16 cellular contexts compared by ENCODE assay signal in the genomic region with DNA sequence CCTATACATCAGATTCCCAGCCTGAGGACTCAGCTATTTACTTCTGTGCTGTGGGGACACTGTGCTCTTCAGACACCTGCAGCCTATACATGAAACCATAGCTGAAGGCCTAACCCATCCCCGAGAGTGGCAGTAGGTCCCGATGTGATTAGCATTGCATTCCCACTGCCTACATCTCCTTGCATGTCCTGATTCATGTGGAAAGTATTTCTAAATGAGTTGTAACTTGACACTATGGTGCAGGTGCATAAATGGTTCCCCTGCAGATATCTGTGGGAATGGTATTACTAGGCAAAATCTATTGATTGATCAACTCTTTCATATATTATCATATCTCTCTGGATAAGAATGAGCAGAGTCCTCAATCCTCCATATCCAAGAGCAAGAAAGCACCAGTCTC.
DNase-seq lines count a peak whose midpoint lies in the region; ATAC-seq and TF ChIP-seq lines count a peak whose summit lies in the region.
"Had no signal": no experiment of that assay in that cellular context is flagged by ENCODE, and none has a peak within 500 bp of the region (broad histone marks: within the 10 kb centered on the region; RNA-seq: fewer than 3 reads in every experiment).

No MANE protein-coding gene starts in this region.

- H3K36me3 ChIP-seq in GM23338 (ENCODE audit: insufficient read depth) = no peaks in the 10 kb centered on the region
- no peaks in the 10 kb centered on the region for H3K36me3 ChIP-seq in PC-9 (ENCODE audit: low read depth)
- no peaks in the 10 kb centered on the region for H3K36me3 ChIP-seq in brain microvascular endothelial cell (replicated peaks)
- H3K36me3 ChIP-seq: BLaER1, HAP-1 had no signal

- no peaks in the 10 kb centered on the region for H3K9me3 ChIP-seq in PC-9 (ENCODE audit: insufficient read depth, low read depth)
- H3K9me3 ChIP-seq: BLaER1, HAP-1 had no signal

- no peak for DNase-seq in GM23338 (ENCODE audit: low spot score)
- peak; percentile 30 to 74 for DNase-seq in PC-9
- DNase-seq in epithelial cell of esophagus (ENCODE audit: low read depth) = peak; percentile 62
- peak; percentile 51 for DNase-seq in kidney tubule cell (ENCODE audit: low spot score)
- no peak for DNase-seq in brain microvascular endothelial cell
- DNase-seq: 8988T; AML-193; Caco-2; CD8-positive, alpha-beta memory T cell; DND-41; GDM1 had no signal

- H3K4me2 ChIP-seq in GM23338 = no peak overlapping the region
- H3K4me2 ChIP-seq in PC-9 = 0 out of 2 replicates have a peak overlapping the region, but pooled peaks have one; percentile 18
- H3K4me2 ChIP-seq: BLaER1 had no signal

- no peak overlapping the region for H3K4me3 ChIP-seq in GM23338
- H3K4me3 ChIP-seq in PC-9 = no peak overlapping the region
- H3K4me3 ChIP-seq in epithelial cell of esophagus (ENCODE audit: low read length) = no peak overlapping the region
- no peak overlapping the region for H3K4me3 ChIP-seq in brain microvascular endothelial cell (ENCODE audit: low read depth, low read length)
- H3K4me3 ChIP-seq: BLaER1, HAP-1 had no signal

- POLR2A ChIA-PET in PC-9 (lab: Charles Lee; ENCODE audit: unreplicated experiment) = no interaction called here

- peaks cover 28% of the 10 kb centered on the region for H3K9me3 Mint-ChIP-seq in GM23338
- H3K9me3 Mint-ChIP-seq: CD8-positive, alpha-beta memory T cell had no signal

- H3K27me3 ChIP-seq in GM23338 (ENCODE audit: insufficient read depth) (no peaks in the 10 kb centered on the region), PC-9 (ENCODE audit: insufficient read depth, low read depth) (no peaks in the 10 kb centered on the region), brain microvascular endothelial cell (replicated peaks) (no peaks in the 10 kb centered on the region)
- H3K27me3 ChIP-seq: BLaER1 had no signal

- H4K20me1 ChIP-seq in GM23338 (replicated peaks; ENCODE audit: insufficient read depth) = no peaks in the 10 kb centered on the region
- H4K20me1 ChIP-seq in PC-9 (ENCODE audit: insufficient read depth) = no peaks in the 10 kb centered on the region
- H4K20me1 ChIP-seq: BLaER1 had no signal

- BruUV-seq in PC-9 (replicated peaks; lab: Mats Ljungman, UMichigan) = no TSS peak

- CTCF ChIA-PET in PC-9 (lab: Charles Lee) = no interaction called here

- in situ Hi-C loops in brain microvascular endothelial cell (cut with HindIII; ENCODE audit: low pct_ligation_motif_present, low sequenced_read_pairs) = no loop called here

- intact Hi-C loops in PC-9 (cut with micrococcal nuclease; ENCODE audit: unreplicated experiment) = no loop called here

- peaks cover 9% of the 10 kb centered on the region; the same call in 2 of the 3 replicates for H3K4me1 Mint-ChIP-seq in GM23338
- H3K4me1 Mint-ChIP-seq: CD8-positive, alpha-beta memory T cell had no signal

- peaks cover 15% of the 10 kb centered on the region for H3K36me3 Mint-ChIP-seq in GM23338 (ENCODE audit: low read depth)
- H3K36me3 Mint-ChIP-seq: CD8-positive, alpha-beta memory T cell had no signal

- ATAC-seq in GM23338 (no peak; the same call in 2 of the 3 replicates), HG03457 (IDR thresholded peaks at IDR 0.05; ENCODE audit: unreplicated experiment) (no peak), HG02938 (IDR thresholded peaks at IDR 0.05; ENCODE audit: unreplicated experiment) (no peak)

- H3K4me1 ChIP-seq in GM23338 (ENCODE audit: insufficient read depth) (peaks cover 6% of the 10 kb centered on the region; the same call in 1 of the 2 replicates), PC-9 (replicated peaks; ENCODE audit: insufficient read depth) (peaks cover 32% of the 10 kb centered on the region)
- H3K4me1 ChIP-seq: HAP-1 had no signal

- peaks cover 13% of the 10 kb centered on the region; the same call in 1 of the 2 replicates for H3K9me2 ChIP-seq in GM23338 (ENCODE audit: insufficient read depth)
- H3K9me2 ChIP-seq in PC-9 (ENCODE audit: insufficient read depth) = no peaks in the 10 kb centered on the region

- peak overlapping the region; percentile 25; the same call in 1 of the 2 replicates for H3K27ac Mint-ChIP-seq in GM23338
- H3K27ac Mint-ChIP-seq: CD8-positive, alpha-beta memory T cell had no signal

- H3K27ac ChIP-seq in GM23338 (ENCODE audit: low read depth) (no peak overlapping the region), PC-9 (no peak overlapping the region), brain microvascular endothelial cell (no peak overlapping the region)
- H3K27ac ChIP-seq: BLaER1, HL-60 had no signal

- H3K79me2 ChIP-seq in GM23338 (replicated peaks; ENCODE audit: insufficient read depth) (no peaks in the 10 kb centered on the region), PC-9 (ENCODE audit: low read depth) (no peaks in the 10 kb centered on the region)

- no peaks in the 10 kb centered on the region for H3K27me3 Mint-ChIP-seq in GM23338 (ENCODE audit: insufficient read depth, low read depth, poor library complexity)
- H3K27me3 Mint-ChIP-seq: CD8-positive, alpha-beta memory T cell had no signal

- no peaks in the 10 kb centered on the region for H3F3A ChIP-seq in GM23338 (replicated peaks; ENCODE audit: low read depth)
- peaks cover 10% of the 10 kb centered on the region; the same call in 1 of the 2 replicates for H3F3A ChIP-seq in PC-9 (ENCODE audit: insufficient read depth, low read depth)

- H2AFZ ChIP-seq in GM23338 = 0 out of 2 replicates have a peak overlapping the region, but pooled peaks have one; percentile 38
- no peak overlapping the region for H2AFZ ChIP-seq in PC-9

- no peak overlapping the region for H3K4me3 Mint-ChIP-seq in GM23338
- H3K4me3 Mint-ChIP-seq: CD8-positive, alpha-beta memory T cell had no signal

- TF ChIP-seq CTCF in GM23338 (conservative IDR thresholded peaks at IDR 0.05; ENCODE audit: low read depth in 2 of 2) (no peak), PC-9 (conservative IDR thresholded peaks at IDR 0.05) (no peak), epithelial cell of esophagus (IDR thresholded peaks at IDR 0.05; ENCODE audit: insufficient read depth, low read depth, low read length, missing control alignments) (no peak), brain microvascular endothelial cell (IDR thresholded peaks at IDR 0.05; ENCODE audit: low read depth, low read length, missing control alignments) (no peak)

TF ChIP-seq in GM23338, 12 proteins besides CTCF, POLR2A, EP300 and RAD21 (continues in another document):
- no peak for TF ChIP-seq EZH2phosphoT487 (IDR thresholded peaks at IDR 0.05; ENCODE audit: unreplicated experiment)
- no peak for TF ChIP-seq EZH2 (IDR thresholded peaks at IDR 0.05; ENCODE audit: low read depth, unreplicated experiment)
- TF ChIP-seq JUNB (IDR thresholded peaks at IDR 0.05; ENCODE audit: unreplicated experiment) = no peak
- no peak for TF ChIP-seq STAT1 (IDR thresholded peaks at IDR 0.05; ENCODE audit: unreplicated experiment)
- TF ChIP-seq, protein P1, sequence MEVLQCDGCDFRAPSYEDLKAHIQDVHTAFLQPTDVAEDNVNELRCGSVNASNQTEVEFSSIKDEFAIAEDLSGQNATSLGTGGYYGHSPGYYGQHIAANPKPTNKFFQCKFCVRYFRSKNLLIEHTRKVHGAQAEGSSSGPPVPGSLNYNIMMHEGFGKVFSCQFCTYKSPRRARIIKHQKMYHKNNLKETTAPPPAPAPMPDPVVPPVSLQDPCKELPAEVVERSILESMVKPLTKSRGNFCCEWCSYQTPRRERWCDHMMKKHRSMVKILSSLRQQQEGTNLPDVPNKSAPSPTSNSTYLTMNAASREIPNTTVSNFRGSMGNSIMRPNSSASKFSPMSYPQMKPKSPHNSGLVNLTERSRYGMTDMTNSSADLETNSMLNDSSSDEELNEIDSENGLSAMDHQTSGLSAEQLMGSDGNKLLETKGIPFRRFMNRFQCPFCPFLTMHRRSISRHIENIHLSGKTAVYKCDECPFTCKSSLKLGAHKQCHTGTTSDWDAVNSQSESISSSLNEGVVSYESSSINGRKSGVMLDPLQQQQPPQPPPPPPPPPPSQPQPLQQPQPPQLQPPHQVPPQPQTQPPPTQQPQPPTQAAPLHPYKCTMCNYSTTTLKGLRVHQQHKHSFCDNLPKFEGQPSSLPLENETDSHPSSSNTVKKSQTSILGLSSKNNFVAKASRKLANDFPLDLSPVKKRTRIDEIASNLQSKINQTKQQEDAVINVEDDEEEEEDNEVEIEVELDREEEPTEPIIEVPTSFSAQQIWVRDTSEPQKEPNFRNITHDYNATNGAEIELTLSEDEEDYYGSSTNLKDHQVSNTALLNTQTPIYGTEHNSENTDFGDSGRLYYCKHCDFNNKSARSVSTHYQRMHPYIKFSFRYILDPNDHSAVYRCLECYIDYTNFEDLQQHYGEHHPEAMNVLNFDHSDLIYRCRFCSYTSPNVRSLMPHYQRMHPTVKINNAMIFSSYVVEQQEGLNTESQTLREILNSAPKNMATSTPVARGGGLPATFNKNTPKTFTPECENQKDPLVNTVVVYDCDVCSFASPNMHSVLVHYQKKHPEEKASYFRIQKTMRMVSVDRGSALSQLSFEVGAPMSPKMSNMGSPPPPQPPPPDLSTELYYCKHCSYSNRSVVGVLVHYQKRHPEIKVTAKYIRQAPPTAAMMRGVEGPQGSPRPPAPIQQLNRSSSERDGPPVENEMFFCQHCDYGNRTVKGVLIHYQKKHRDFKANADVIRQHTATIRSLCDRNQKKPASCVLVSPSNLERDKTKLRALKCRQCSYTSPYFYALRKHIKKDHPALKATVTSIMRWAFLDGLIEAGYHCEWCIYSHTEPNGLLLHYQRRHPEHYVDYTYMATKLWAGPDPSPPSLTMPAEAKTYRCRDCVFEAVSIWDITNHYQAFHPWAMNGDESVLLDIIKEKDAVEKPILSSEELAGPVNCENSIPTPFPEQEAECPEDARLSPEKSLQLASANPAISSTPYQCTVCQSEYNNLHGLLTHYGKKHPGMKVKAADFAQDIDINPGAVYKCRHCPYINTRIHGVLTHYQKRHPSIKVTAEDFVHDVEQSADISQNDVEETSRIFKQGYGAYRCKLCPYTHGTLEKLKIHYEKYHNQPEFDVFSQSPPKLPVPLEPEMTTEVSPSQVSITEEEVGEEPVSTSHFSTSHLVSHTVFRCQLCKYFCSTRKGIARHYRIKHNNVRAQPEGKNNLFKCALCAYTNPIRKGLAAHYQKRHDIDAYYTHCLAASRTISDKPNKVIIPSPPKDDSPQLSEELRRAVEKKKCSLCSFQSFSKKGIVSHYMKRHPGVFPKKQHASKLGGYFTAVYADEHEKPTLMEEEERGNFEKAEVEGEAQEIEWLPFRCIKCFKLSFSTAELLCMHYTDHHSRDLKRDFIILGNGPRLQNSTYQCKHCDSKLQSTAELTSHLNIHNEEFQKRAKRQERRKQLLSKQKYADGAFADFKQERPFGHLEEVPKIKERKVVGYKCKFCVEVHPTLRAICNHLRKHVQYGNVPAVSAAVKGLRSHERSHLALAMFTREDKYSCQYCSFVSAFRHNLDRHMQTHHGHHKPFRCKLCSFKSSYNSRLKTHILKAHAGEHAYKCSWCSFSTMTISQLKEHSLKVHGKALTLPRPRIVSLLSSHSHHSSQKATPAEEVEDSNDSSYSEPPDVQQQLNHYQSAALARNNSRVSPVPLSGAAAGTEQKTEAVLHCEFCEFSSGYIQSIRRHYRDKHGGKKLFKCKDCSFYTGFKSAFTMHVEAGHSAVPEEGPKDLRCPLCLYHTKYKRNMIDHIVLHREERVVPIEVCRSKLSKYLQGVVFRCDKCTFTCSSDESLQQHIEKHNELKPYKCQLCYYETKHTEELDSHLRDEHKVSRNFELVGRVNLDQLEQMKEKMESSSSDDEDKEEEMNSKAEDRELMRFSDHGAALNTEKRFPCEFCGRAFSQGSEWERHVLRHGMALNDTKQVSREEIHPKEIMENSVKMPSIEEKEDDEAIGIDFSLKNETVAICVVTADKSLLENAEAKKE (CRISPR knock-in tag; IDR thresholded peaks at IDR 0.05) = no peak

Comparison
In these comparisons a context has a peak if more than half of its experiments do, and no peak if none do; other contexts are left out.
1. DNase-seq: peak in PC-9 (2 of 2), epithelial cell of esophagus (single experiment) and kidney tubule cell (single experiment); none in GM23338 (single experiment) and brain microvascular endothelial cell (single experiment).